In the genomic region with DNA sequence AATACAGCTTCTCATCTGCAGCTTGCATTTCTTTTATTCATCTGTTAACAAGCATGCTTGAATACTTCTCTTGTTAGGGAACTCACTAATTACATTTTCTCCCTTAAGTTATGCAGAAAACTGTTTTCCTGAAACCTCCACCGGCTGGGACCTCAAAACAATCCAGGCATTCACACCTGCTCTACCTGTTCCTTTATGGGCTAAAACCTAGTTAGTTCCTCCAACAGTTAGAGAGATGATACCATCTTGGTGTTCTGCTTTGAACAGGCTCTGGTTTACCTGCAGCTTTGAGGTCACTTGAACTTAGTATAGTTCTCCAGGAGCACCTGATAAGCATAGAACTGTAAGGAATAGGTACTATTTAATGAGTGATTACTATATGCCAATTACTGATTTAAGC, we compare ENCODE assay signal across 29 cellular contexts. TPM values are rescaled to one million over a fixed set of nuclear protein-coding genes. Genes with fewer than 3 reads are reported as not detected.
A peak's percentile ranks its signal among the peaks of the same experiment; 100 is the strongest.
DNase-seq lines count a peak whose midpoint lies in the region; ATAC-seq, FAIRE-seq and TF ChIP-seq lines count a peak whose summit lies in the region.
"Had no signal": no experiment of that assay in that cellular context is flagged by ENCODE, and none has a peak within 500 bp of the region (broad histone marks: within the 10 kb centered on the region; RNA-seq: fewer than 3 reads in every experiment).

No MANE protein-coding gene starts in this region.

- no peaks in the 10 kb centered on the region for H3K9me2 ChIP-seq in MM.1S (replicated peaks; ENCODE audit: insufficient read depth, low read length)

- H3F3A ChIP-seq in MM.1S (ENCODE audit: insufficient read depth, low read length) = no peaks in the 10 kb centered on the region

- peak overlapping the region; percentile 65 to 99 (median 98) for H3K4me3 Mint-ChIP-seq in immature natural killer cell
- H3K4me3 Mint-ChIP-seq: activated CD4-positive, alpha-beta T cell treated with anti-CD3 and anti-CD28 coated beads for 36 hours; neural progenitor cell; stimulated activated naive CD8-positive, alpha-beta T cell treated with anti-CD3 and anti-CD28 coated beads, Interleukin-15, amount 100 ng/mL, for 72 hours had no signal

- H3K27ac Mint-ChIP-seq in immature natural killer cell = peak overlapping the region; percentile 70 to 99 (median 88)
- H3K27ac Mint-ChIP-seq: activated CD4-positive, alpha-beta T cell treated with anti-CD3 and anti-CD28 coated beads for 36 hours; activated naive CD4-positive, alpha-beta T cell treated with anti-CD3 and anti-CD28 coated beads, Interleukin-2, amount 50 U/mL, for 72 hours; neural progenitor cell; stimulated activated naive CD8-positive, alpha-beta T cell treated with anti-CD3 and anti-CD28 coated beads, Interleukin-15, amount 100 ng/mL, for 72 hours had no signal

- H4K20me1 ChIP-seq in BLaER1 = no peaks in the 10 kb centered on the region
- no peaks in the 10 kb centered on the region for H4K20me1 ChIP-seq in MM.1S (ENCODE audit: insufficient read depth, low read length)

- H3K36me3 ChIP-seq in BLaER1 = peaks cover 23% of the 10 kb centered on the region; the same call in 1 of the 2 replicates
- H3K36me3 ChIP-seq in MM.1S (replicated peaks; ENCODE audit: insufficient read depth, low read length) = no peaks in the 10 kb centered on the region
- H3K36me3 ChIP-seq: neural progenitor cell, vagina had no signal

- H3K9ac ChIP-seq in BLaER1 (no peak overlapping the region), MM.1S (ENCODE audit: low read length) (no peak overlapping the region)
- H3K9ac ChIP-seq: neural progenitor cell had no signal

- no peak overlapping the region for H2AFZ ChIP-seq in MM.1S (ENCODE audit: low read length)
- H2AFZ ChIP-seq: neural progenitor cell had no signal

- H3K4me2 ChIP-seq in BLaER1 (peak overlapping the region; percentile 87), MM.1S (ENCODE audit: low read depth, low read length) (peak overlapping the region; percentile 35)
- H3K4me2 ChIP-seq: neural progenitor cell, smooth muscle cell had no signal

- TF ChIP-seq CTCF in GM12864 (IDR thresholded peaks at IDR 0.05; ENCODE audit: low read depth, low read length, missing control alignments) (no peak), MM.1S (IDR thresholded peaks at IDR 0.05; ENCODE audit: low read length) (no peak)

- H3K27ac ChIP-seq in BLaER1 (no peak overlapping the region), MM.1S (ENCODE audit: low read length) (no peak overlapping the region)
- H3K27ac ChIP-seq: neural progenitor cell, vagina had no signal

- H3K4me1 Mint-ChIP-seq in immature natural killer cell = peaks cover 87 to 92% of the 10 kb centered on the region in 2 donors

- FAIRE-seq in RCC 7860 (lab: Jason Lieb, UNC) = no peak
- FAIRE-seq: endothelial cell of umbilical vein, frontal cortex had no signal

- H3K79me2 ChIP-seq in MM.1S (ENCODE audit: low read length) = peaks cover 87% of the 10 kb centered on the region

- peaks cover 0 to 3% (median 1%) of the 10 kb centered on the region in 3 donors for H3K27me3 Mint-ChIP-seq in immature natural killer cell (ENCODE audit: low read depth in 3 of 3)

- no peak for ATAC-seq in activated CD4-positive, CD25-positive, alpha-beta regulatory T cell treated with anti-CD3 and anti-CD28 coated beads, Interleukin-2, amount 50 U/mL, for 24 hours
- ATAC-seq: activated CD4-positive, alpha-beta T cell treated with anti-CD3 and anti-CD28 coated beads for 36 hours; Panc1; right cardiac atrium had no signal

- DNase-seq in GM12864 (ENCODE audit: low read depth) = no peak
- no peak for DNase-seq in MM.1S
- DNase-seq in immature natural killer cell = no peak
- DNase-seq in germinal center (ENCODE audit: low spot score) = no peak
- no peak for DNase-seq in SHP77 treated with DMSO at 0.1 percent for 48 hours (lab: John Stamatoyannopoulos, UW)
- no peak for DNase-seq in RCC 7860 (ENCODE audit: low spot score)
- DNase-seq: activated CD4-positive, alpha-beta T cell treated with anti-CD3 and anti-CD28 coated beads for 36 hours; activated effector memory CD4-positive, alpha-beta T cell treated with Interleukin-2 at 50 U/mL for 16 hours; DMS153; GOT3; hippocampal formation; NCI-H1105; NCI-H1930; NCI-H524 treated with DMSO at 0.1 percent for 48 hours; posterior cingulate gyrus; right cardiac atrium; SHP77; stimulated activated CD4-positive, alpha-beta T cell treated with anti-CD3 and anti-CD28 coated beads, Interleukin-1b, Interleukin-23, amount 100 ng/mL, for 48 hours; stimulated activated naive CD8-positive, alpha-beta T cell treated with anti-CD3 and anti-CD28 coated beads, Interleukin-15, amount 100 ng/mL, for 72 hours had no signal

- H3K27me3 ChIP-seq in BLaER1 (no peaks in the 10 kb centered on the region), MM.1S (replicated peaks; ENCODE audit: insufficient read depth, low read length) (no peaks in the 10 kb centered on the region)
- H3K27me3 ChIP-seq: vagina had no signal

- H3K4me3 ChIP-seq in BLaER1 (no peak overlapping the region), GM12864 (ENCODE audit: low read depth, low read length) (peak overlapping the region; percentile 38; the same call in 1 of the 2 replicates), MM.1S (ENCODE audit: low read length) (no peak overlapping the region)
- H3K4me3 ChIP-seq: neural progenitor cell, smooth muscle cell, vagina had no signal

- peaks cover 78% of the 10 kb centered on the region for H3K4me1 ChIP-seq in BLaER1
- H3K4me1 ChIP-seq in MM.1S (ENCODE audit: low read length) = peaks cover 8% of the 10 kb centered on the region
- H3K4me1 ChIP-seq: neural progenitor cell had no signal

- no peaks in the 10 kb centered on the region for H3K9me3 Mint-ChIP-seq in immature natural killer cell
- H3K9me3 Mint-ChIP-seq: neural progenitor cell; stimulated activated naive CD8-positive, alpha-beta T cell treated with anti-CD3 and anti-CD28 coated beads, Interleukin-15, amount 100 ng/mL, for 72 hours had no signal

- no peaks in the 10 kb centered on the region for H3K9me3 ChIP-seq in BLaER1
- no peaks in the 10 kb centered on the region for H3K9me3 ChIP-seq in MM.1S (replicated peaks; ENCODE audit: insufficient read depth, low read length)
- H3K9me3 ChIP-seq: vagina had no signal

- H3K36me3 Mint-ChIP-seq in immature natural killer cell = peaks cover 42 to 47% (median 45%) of the 10 kb centered on the region in 3 donors
- H3K36me3 Mint-ChIP-seq: neural progenitor cell had no signal

RNA-seq across cellular contexts. Expression of a gene that starts 6.1 kb away (rescaled TPM):
- 100 to 1,000 TPM; 494 to 692 (median 535) TPM for polyA plus RNA-seq in immature natural killer cell
- polyA plus RNA-seq: smooth muscle cell had no signal

RNA-seq across cellular contexts. Expression of a gene that starts 51.4 kb away (rescaled TPM):
- polyA plus RNA-seq in immature natural killer cell = not detected
- polyA plus RNA-seq: mammary epithelial cell had no signal
